ENCODE assay signal across 8 cellular contexts in genomic region chr2:207746131-207746530, GRCh38. TPM values are rescaled to one million over a fixed set of nuclear protein-coding genes. Genes with fewer than 3 reads are reported as not detected.
DNase-seq lines count a peak whose midpoint lies in the region; ATAC-seq and TF ChIP-seq lines count a peak whose summit lies in the region.

No MANE protein-coding gene starts in this region.

- H3K4me1 Mint-ChIP-seq in activated CD4-positive, alpha-beta memory T cell treated with anti-CD3 and anti-CD28 coated beads for 36 hours (ENCODE audit: low read depth), result no peaks in the 10 kb centered on the region

- no peak overlapping the region for H3K4me3 ChIP-seq in osteoblast (ENCODE audit: insufficient read depth, low read length)

- peaks cover 3% of the 10 kb centered on the region for H3K36me3 Mint-ChIP-seq in activated CD4-positive, alpha-beta memory T cell treated with anti-CD3 and anti-CD28 coated beads for 36 hours

- DNase-seq in DMS53 (lab: John Stamatoyannopoulos, UW) (peak; percentile 88), NCI-H345 treated with DMSO at 0.1 percent for 48 hours (lab: John Stamatoyannopoulos, UW; ENCODE audit: unreplicated experiment) (peak; percentile 51), foreskin keratinocyte (no peak), osteoblast (ENCODE audit: insufficient read length, low spot score, missing footprints) (no peak), 8988T (no peak)
- DNase-seq in activated CD4-positive, alpha-beta memory T cell treated with anti-CD3 and anti-CD28 coated beads for 36 hours, result peak; percentile 56

- H3K27ac Mint-ChIP-seq in activated CD4-positive, alpha-beta memory T cell treated with anti-CD3 and anti-CD28 coated beads for 36 hours, result no peak overlapping the region

- H3K4me2 ChIP-seq in osteoblast (ENCODE audit: insufficient read depth, low read length), result no peak overlapping the region

- POLR2A ChIA-PET in activated CD4-positive, alpha-beta memory T cell treated with anti-CD3 and anti-CD28 coated beads for 36 hours (lab: Charles Lee), result interaction anchor here (0.5 kb wide), 1 partner anchor 272 kb away, joined by 3 read pairs; no protein-coding TSS in a partner anchor

- no peaks in the 10 kb centered on the region for H3K9me3 ChIP-seq in osteoblast (ENCODE audit: low read depth, low read length)

- TF ChIP-seq CTCF in foreskin keratinocyte (conservative IDR thresholded peaks at IDR 0.05) (peak; percentile 91), osteoblast (IDR thresholded peaks at IDR 0.05; ENCODE audit: extremely low read depth, low read depth, low read length) (peak; percentile 98)

- no peaks in the 10 kb centered on the region for H3K9me3 Mint-ChIP-seq in activated CD4-positive, alpha-beta memory T cell treated with anti-CD3 and anti-CD28 coated beads for 36 hours

- CTCF ChIA-PET in activated CD4-positive, alpha-beta memory T cell treated with anti-CD3 and anti-CD28 coated beads for 36 hours (lab: Charles Lee), result interaction anchor here (0.6 to 4.6 kb wide), 27 partner anchors 9 to 340 kb away, joined by 3 to 93 read pairs (median 3); no protein-coding TSS in a partner anchor

- peak; percentile 97 for ATAC-seq in GM19351 (IDR thresholded peaks at IDR 0.05; ENCODE audit: unreplicated experiment)
- ATAC-seq in HG03342 (IDR thresholded peaks at IDR 0.05; ENCODE audit: unreplicated experiment), result peak; percentile 84
- peak; percentile 87 for ATAC-seq in foreskin keratinocyte

- peaks cover 38% of the 10 kb centered on the region for H3K36me3 ChIP-seq in osteoblast (ENCODE audit: insufficient read depth, low read length)

- no peaks in the 10 kb centered on the region for H3K4me1 ChIP-seq in foreskin keratinocyte
- H3K4me1 ChIP-seq in osteoblast (ENCODE audit: insufficient read depth, low read length), result no peaks in the 10 kb centered on the region

- no peaks in the 10 kb centered on the region for H3K79me2 ChIP-seq in osteoblast (ENCODE audit: insufficient read depth, low read length)

- intact Hi-C loops in activated CD4-positive, alpha-beta memory T cell treated with anti-CD3 and anti-CD28 coated beads for 36 hours (cut with micrococcal nuclease), result loop anchor here (1.0 to 10.0 kb wide), 4 partner anchors 227 to 329 kb away; no protein-coding TSS in a partner anchor

- no peaks in the 10 kb centered on the region for H4K20me1 ChIP-seq in osteoblast (ENCODE audit: insufficient read depth, low read length)

- H3K27me3 ChIP-seq in foreskin keratinocyte (no peaks in the 10 kb centered on the region), osteoblast (ENCODE audit: insufficient read depth, low read length) (no peaks in the 10 kb centered on the region)

- no peak overlapping the region for H3K27ac ChIP-seq in foreskin keratinocyte
- no peak overlapping the region for H3K27ac ChIP-seq in osteoblast (ENCODE audit: low read depth, low read length)

- H3K4me3 Mint-ChIP-seq in activated CD4-positive, alpha-beta memory T cell treated with anti-CD3 and anti-CD28 coated beads for 36 hours, result no peak overlapping the region

- H2AFZ ChIP-seq in osteoblast (ENCODE audit: low read length), result no peak overlapping the region

- H3K27me3 Mint-ChIP-seq in activated CD4-positive, alpha-beta memory T cell treated with anti-CD3 and anti-CD28 coated beads for 36 hours, result no peaks in the 10 kb centered on the region

RNA-seq across cellular contexts. Expression of gene FZD5, which starts 23.6 kb away (rescaled TPM):
- 1 to 10 TPM; 1.3 to 1.7 TPM for total RNA-seq in activated CD4-positive, alpha-beta memory T cell treated with anti-CD3 and anti-CD28 coated beads for 36 hours
- total RNA-seq in foreskin keratinocyte (3.6 and 4.3 TPM in 2 replicates), osteoblast (10.6 and 12.7 TPM in 2 replicates)
- 0.95 and 1.3 TPM in 2 replicates for polyA plus RNA-seq in foreskin keratinocyte

RNA-seq across cellular contexts. Expression of gene CCNYL1, which starts 34.7 kb away (rescaled TPM):
- total RNA-seq in activated CD4-positive, alpha-beta memory T cell treated with anti-CD3 and anti-CD28 coated beads for 36 hours, result 1 to 10 TPM; 5.7 to 6.4 TPM
- 20.8 and 22.5 TPM in 2 replicates for total RNA-seq in foreskin keratinocyte
- 11.4 and 12.9 TPM in 2 replicates for polyA plus RNA-seq in foreskin keratinocyte
- 14.1 and 15.9 TPM in 2 replicates for total RNA-seq in osteoblast

Comparison
In these comparisons a context has a peak if more than half of its experiments do, and no peak if none do; other contexts are left out.
1. DNase-seq: peak in DMS53 (single experiment), NCI-H345 treated with DMSO at 0.1 percent for 48 hours (single experiment) and activated CD4-positive, alpha-beta memory T cell treated with anti-CD3 and anti-CD28 coated beads for 36 hours (single experiment); none in foreskin keratinocyte (0 of 2), osteoblast (single experiment) and 8988T (single experiment).
2. Peak in every context shown above with its lines, with median percentiles within 50 percentile points of each other: ATAC-seq.